8 cellular contexts compared by ENCODE assay signal in the genomic region with DNA sequence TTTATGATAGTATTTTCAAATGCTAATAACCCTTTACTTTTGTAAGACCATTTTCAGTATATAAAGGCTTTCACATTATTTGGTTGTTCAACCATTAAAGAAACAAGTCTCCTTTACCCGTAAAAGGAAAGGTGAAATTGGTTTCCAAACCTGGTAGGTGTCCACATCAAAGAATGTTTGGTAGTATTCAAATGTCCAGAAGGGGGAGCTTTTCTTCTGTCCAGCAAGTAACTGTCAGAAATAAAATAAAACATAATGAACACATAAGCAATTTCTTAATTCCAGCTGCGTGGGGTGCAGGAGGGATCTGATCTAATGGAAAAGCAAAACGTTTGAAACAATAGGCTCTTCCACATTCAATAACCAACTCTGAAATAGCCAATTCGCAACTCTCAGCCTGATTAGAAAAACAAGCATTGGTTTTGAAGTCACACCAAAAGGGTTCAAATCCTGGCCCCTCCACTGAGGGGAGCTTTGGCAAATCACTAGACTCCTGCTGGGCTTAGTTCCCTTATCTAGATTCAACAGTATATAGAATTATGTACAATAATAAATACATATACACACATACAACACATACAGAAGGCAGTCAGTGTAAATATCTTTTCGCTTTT. TPM values are rescaled to one million over a fixed set of nuclear protein-coding genes. Genes with fewer than 3 reads are reported as not detected.
DNase-seq lines count a peak whose midpoint lies in the region; ATAC-seq and TF ChIP-seq lines count a peak whose summit lies in the region.

No MANE protein-coding gene starts in this region.

- H3K79me1 ChIP-seq in IMR-90 (ENCODE audit: low read depth in 1 of 2, low read length in 2 of 2) = no peaks in the 10 kb centered on the region; a peak in 1 of 4 replicates

- H2BK120ac ChIP-seq in IMR-90 (ENCODE audit: low read depth, low read length) = no peak overlapping the region

- no peak overlapping the region for H3K56ac ChIP-seq in IMR-90 (ENCODE audit: extremely low read depth, insufficient read depth, low read length)

- no TSS peak for BruUV-seq in IMR-90 (replicated peaks; lab: Mats Ljungman, UMichigan)

- H3K18ac ChIP-seq in IMR-90 (ENCODE audit: low read depth, low read length) = no peak overlapping the region

- TF ChIP-seq RAD21 in IMR-90 (IDR thresholded peaks at IDR 0.05; ENCODE audit: low read length) = peak; percentile 72

- H4K8ac ChIP-seq in IMR-90 (ENCODE audit: low read depth in 2 of 2, low read length in 2 of 2) = no peak overlapping the region

- WGBS in IMR-90 (ENCODE audit: extremely low coverage in 2 of 2, insufficient read length in 1 of 2), 2 experiments = no CpG with 5 or more reads among the region's 5 CpGs

- no peak overlapping the region for H3K23ac ChIP-seq in IMR-90 (ENCODE audit: low read depth, low read length)

- CTCF ChIA-PET in IMR-90 (lab: Yijun Ruan, JAX) = interaction anchor here (0.6 to 2.8 kb wide), 12 partner anchors 8 to 757 kb away, joined by 3 to 12 read pairs (median 3); partner anchors contain the start of genes IFT25 and LRRC42
- CTCF ChIA-PET in RWPE1 (lab: Yijun Ruan, JAX) = interaction anchor here (0.6 to 2.2 kb wide), 16 partner anchors 10 to 547 kb away, joined by 3 to 23 read pairs (median 4); partner anchors contain the start of genes IFT25 and LRRC42

- H3K4me1 ChIP-seq in IMR-90 (ENCODE audit: control insufficient read depth, insufficient read depth, low read length) = no peaks in the 10 kb centered on the region

- H2AK5ac ChIP-seq in IMR-90 (ENCODE audit: low read depth, low read length) = no peak overlapping the region

- no peak overlapping the region for H2BK15ac ChIP-seq in IMR-90 (ENCODE audit: low read depth, low read length)

- no peak overlapping the region for H2BK5ac ChIP-seq in IMR-90 (ENCODE audit: low read depth, low read length, poor library complexity, severe bottlenecking)

- H3K27ac ChIP-seq in IMR-90 (ENCODE audit: insufficient read depth, low read length) (no peak overlapping the region), RWPE1 (no peak overlapping the region)

- ATAC-seq in IMR-90 (ENCODE audit: low read depth) = peak; percentile 65
- ATAC-seq in HG03159 (IDR thresholded peaks at IDR 0.05; ENCODE audit: unreplicated experiment) = no peak

- TF ChIP-seq POLR2A in IMR-90 (IDR thresholded peaks at IDR 0.05; ENCODE audit: low read depth, low read length) = no peak

- peak; percentile 67 for TF ChIP-seq CTCF in IMR-90 (conservative IDR thresholded peaks at IDR 0.05; ENCODE audit: low read depth, low read length)
- TF ChIP-seq CTCF in RWPE1 (conservative IDR thresholded peaks at IDR 0.05; ENCODE audit: low read depth) = peak; percentile 74
- TF ChIP-seq CTCF in fibroblast of pulmonary artery (IDR thresholded peaks at IDR 0.05; ENCODE audit: low read length, missing control alignments) = peak; percentile 66

- no peaks in the 10 kb centered on the region for H3K27me3 ChIP-seq in IMR-90 (ENCODE audit: control insufficient read depth, insufficient read depth, low read length)

- H3K36me3 ChIP-seq in IMR-90 (ENCODE audit: control insufficient read depth, insufficient read depth, low read length) = peaks cover 19% of the 10 kb centered on the region

- no peak overlapping the region for H4K5ac ChIP-seq in IMR-90 (ENCODE audit: low read depth, low read length)

- intact Hi-C loops in IMR-90 (cut with micrococcal nuclease) = loop anchor here (1.0 to 5.0 kb wide), 3 partner anchors 71 to 609 kb away; partner anchors contain the start of genes TCEANC2 and TMEM59

- H3K9me3 ChIP-seq in IMR-90 (ENCODE audit: control insufficient read depth, insufficient read depth, low read length) = 0 out of 2 replicates have a peak, but pooled peaks cover 1% of the 10 kb centered on the region

- no peak overlapping the region for H3K9ac ChIP-seq in IMR-90 (ENCODE audit: low read depth, low read length)

- POLR2A ChIA-PET in IMR-90 (lab: Charles Lee; ENCODE audit: unreplicated experiment) (no interaction called here), RWPE1 (lab: Yijun Ruan, JAX; ENCODE audit: low non-redundant PET) (interaction anchor here (0.7 kb wide), 1 partner anchor 14 kb away, joined by 7 read pairs; no protein-coding TSS in a partner anchor)

- no peak overlapping the region for H2AFZ ChIP-seq in IMR-90 (replicated peaks; ENCODE audit: low read length, poor library complexity)

- no peak overlapping the region for H3K14ac ChIP-seq in IMR-90 (replicated peaks; ENCODE audit: low read depth, low read length)

- DNase-seq in Caki2 (ENCODE audit: low read depth) = peak; percentile 50
- peak; percentile 69 for DNase-seq in IMR-90
- peak; percentile 57 for DNase-seq in RWPE1 (ENCODE audit: low spot score)
- DNase-seq in fibroblast of pulmonary artery (ENCODE audit: low read depth) = peak; percentile 75
- peak; percentile 29 for DNase-seq in stromal cell of bone marrow (ENCODE audit: low read depth)
- DNase-seq in activated CD4-positive, CD25-positive, alpha-beta regulatory T cell (lab: John Stamatoyannopoulos, UW) = no peak
- no peak for DNase-seq in 8988T

- H2AK9ac ChIP-seq in IMR-90 (replicated peaks; ENCODE audit: low read depth, low read length, poor library complexity) = no peak overlapping the region

- H4K20me1 ChIP-seq in IMR-90 (ENCODE audit: insufficient read depth, low read length) = no peaks in the 10 kb centered on the region

- no peak overlapping the region for H3K4me2 ChIP-seq in IMR-90 (ENCODE audit: low read depth, low read length)

- no peak overlapping the region for H4K91ac ChIP-seq in IMR-90 (ENCODE audit: insufficient read depth, low read depth, low read length)

- H3K4me3 ChIP-seq in IMR-90 (ENCODE audit: insufficient read depth, low read depth, low read length) = no peak overlapping the region
- no peak overlapping the region for H3K4me3 ChIP-seq in fibroblast of pulmonary artery (replicated peaks; ENCODE audit: low read depth, low read length)

- no peaks in the 10 kb centered on the region for H3K9me1 ChIP-seq in IMR-90 (ENCODE audit: insufficient read depth, low read length)

- H3K4ac ChIP-seq in IMR-90 (ENCODE audit: low read depth, low read length) = no peak overlapping the region

- in situ Hi-C loops in Caki2 (cut with HindIII; ENCODE audit: low pct_unique_long_range_greater_than_20kb, low sequenced_read_pairs) (no loop called here), IMR-90 (cut with MboI; ENCODE audit: low sequenced_read_pairs) (no loop called here)

- dilution Hi-C loops in IMR-90 (cut with HindIII; ENCODE audit: low sequenced_read_pairs, unreplicated experiment) = no loop called here

- H2BK20ac ChIP-seq in IMR-90 (ENCODE audit: low read depth, low read length) = no peak overlapping the region

TF ChIP-seq in IMR-90, 13 proteins besides CTCF, POLR2A, EP300 and RAD21:
- TF ChIP-seq SMC3 (IDR thresholded peaks at IDR 0.05; ENCODE audit: low read depth, low read length) (peak; percentile 86), RCOR1 (IDR thresholded peaks at IDR 0.05; ENCODE audit: insufficient replicate concordance, low read length) (no peak)

RNA-seq across cellular contexts. Expression of gene YIPF1, which starts 11.0 kb away (rescaled TPM):
- 27.0 and 32.4 TPM in 2 replicates for total RNA-seq in Caki2 (2014; rRNA removed; shearing (Covaris generic); ENCODE audit: low replicate concordance)
- total RNA-seq in IMR-90 (2012; rRNA removed) = 28.9 and 35.3 TPM in 2 replicates
- 22.2 and 23.7 TPM in 2 replicates for polyA plus RNA-seq in IMR-90 (2012; rRNA removed)
- polyA plus RNA-seq in IMR-90 (2012; cell fraction: cytosol; rRNA removed) = 9.2 and 17.1 TPM in 2 replicates
- polyA plus RNA-seq in IMR-90 (2012; cell fraction: nucleus; rRNA removed; ENCODE audit: low replicate concordance) = 4.9 and 20.7 TPM in 2 replicates

RNA-seq across cellular contexts. Expression of gene DIO1, which starts 15.4 kb away (rescaled TPM):
- 0.27 and 18.9 TPM in 2 replicates for total RNA-seq in Caki2 (2014; rRNA removed; shearing (Covaris generic); ENCODE audit: low replicate concordance)
- not detected in 2 replicates for total RNA-seq in IMR-90 (2012; rRNA removed)
- not detected in 2 replicates for polyA plus RNA-seq in IMR-90 (2012; rRNA removed)
- not detected in 2 replicates for polyA plus RNA-seq in IMR-90 (2012; cell fraction: cytosol; rRNA removed)
- polyA plus RNA-seq in IMR-90 (2012; cell fraction: nucleus; rRNA removed; ENCODE audit: low replicate concordance) = not detected in 2 replicates

RNA-seq across cellular contexts. Expression of gene NDC1, which starts 40.5 kb away (rescaled TPM):
- 43.0 and 53.3 TPM in 2 replicates for total RNA-seq in Caki2 (2014; rRNA removed; shearing (Covaris generic); ENCODE audit: low replicate concordance)
- total RNA-seq in IMR-90 (2012; rRNA removed) = 33.9 and 45.3 TPM in 2 replicates
- 9.6 and 11.8 TPM in 2 replicates for polyA plus RNA-seq in IMR-90 (2012; rRNA removed)
- 3.2 and 3.7 TPM in 2 replicates for polyA plus RNA-seq in IMR-90 (2012; cell fraction: cytosol; rRNA removed)
- polyA plus RNA-seq in IMR-90 (2012; cell fraction: nucleus; rRNA removed; ENCODE audit: low replicate concordance) = 1.6 and 4.9 TPM in 2 replicates

Comparison
In these comparisons a context has a peak if more than half of its experiments do, and no peak if none do; other contexts are left out.
1. DNase-seq: peak in Caki2 (single experiment), IMR-90 (single experiment), RWPE1 (single experiment), fibroblast of pulmonary artery (single experiment) and stromal cell of bone marrow (single experiment); none in activated CD4-positive, CD25-positive, alpha-beta regulatory T cell (0 of 4) and 8988T (single experiment).
2. Peak in every context shown above with its lines, with median percentiles within 50 percentile points of each other: CTCF ChIP-seq.